Comparison of ENCODE assay signal across 22 cellular contexts in the genomic region with DNA sequence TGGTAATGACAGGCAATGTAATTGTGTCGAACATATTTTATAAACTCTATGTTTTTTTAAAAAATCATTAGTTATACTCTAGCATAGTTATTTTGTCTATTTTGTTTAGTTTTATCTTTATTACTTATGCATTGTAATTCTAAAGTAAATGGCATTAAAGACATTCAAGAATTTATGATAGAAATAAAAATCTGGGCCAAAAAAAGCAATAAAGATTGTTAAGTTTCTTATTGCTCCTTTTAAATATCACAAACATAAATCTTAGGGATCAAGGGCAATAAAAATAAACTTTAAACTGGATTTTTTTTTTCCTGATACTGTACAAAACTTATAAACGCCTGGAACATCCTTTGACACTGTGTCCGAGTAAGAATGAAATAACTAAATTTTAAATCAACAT.
DNase-seq lines count a peak whose midpoint lies in the region; ATAC-seq, FAIRE-seq and TF ChIP-seq lines count a peak whose summit lies in the region.
"Had no signal": no experiment of that assay in that cellular context is flagged by ENCODE, and none has a peak within 500 bp of the region (broad histone marks: within the 10 kb centered on the region; RNA-seq: fewer than 3 reads in every experiment).

No MANE protein-coding gene starts in this region.

- no peaks in the 10 kb centered on the region for H3K27me3 ChIP-seq in hepatocyte
- no peaks in the 10 kb centered on the region for H3K27me3 ChIP-seq in esophagus muscularis mucosa

- CTCF ChIA-PET in HEK293T (lab: Yijun Ruan, JAX), result no interaction called here

- no peaks in the 10 kb centered on the region for H3K4me1 Mint-ChIP-seq in nephron
- H3K4me1 Mint-ChIP-seq: CD4-positive, CD25-positive, alpha-beta regulatory T cell; H9 had no signal

- H3K36me3 ChIP-seq in hepatocyte (replicated peaks; ENCODE audit: insufficient read depth, low read depth) (no peaks in the 10 kb centered on the region), esophagus muscularis mucosa (no peaks in the 10 kb centered on the region)

- H3K4me3 ChIP-seq in hepatocyte, result no peak overlapping the region
- no peak overlapping the region for H3K4me3 ChIP-seq in esophagus muscularis mucosa
- H3K4me3 ChIP-seq: A549, GM12878, GM23248 had no signal

- H3K27ac Mint-ChIP-seq in nephron, result peak overlapping the region; percentile 36 to 77 (median 65)
- H3K27ac Mint-ChIP-seq: CD4-positive, CD25-positive, alpha-beta regulatory T cell; CD8-positive, alpha-beta T cell; H9; HFFc6 had no signal

- H3K4me1 ChIP-seq in hepatocyte (ENCODE audit: insufficient read depth) (no peaks in the 10 kb centered on the region), esophagus muscularis mucosa (no peaks in the 10 kb centered on the region)
- H3K4me1 ChIP-seq: A549, Caco-2 had no signal

- no peak overlapping the region for H3K4me3 Mint-ChIP-seq in nephron
- H3K4me3 Mint-ChIP-seq: CD4-positive, CD25-positive, alpha-beta regulatory T cell; CD8-positive, alpha-beta T cell; H9; HFFc6 had no signal

- H3K27ac ChIP-seq in hepatocyte, result no peak overlapping the region
- H3K27ac ChIP-seq in esophagus muscularis mucosa (replicated peaks in 1 of 4), result no peak overlapping the region
- H3K27ac ChIP-seq: 22Rv1, A549, GM23248 had no signal

- no peak for ATAC-seq in omental fat pad (ENCODE audit: low FRiP score)
- ATAC-seq: A549; CD8-positive, alpha-beta T cell; GM12878; HCT116 had no signal

- TF ChIP-seq POLR2A in esophagus muscularis mucosa (IDR thresholded peaks at IDR 0.05; ENCODE audit: low read depth), result no peak

- H3K36me3 Mint-ChIP-seq in nephron (ENCODE audit: low read depth), result no peaks in the 10 kb centered on the region
- H3K36me3 Mint-ChIP-seq: CD4-positive, CD25-positive, alpha-beta regulatory T cell; CD8-positive, alpha-beta T cell had no signal

- intact Hi-C loops in esophagus muscularis mucosa (cut with DNase I), result no loop called here

- no peak for TF ChIP-seq EP300 in esophagus muscularis mucosa (IDR thresholded peaks at IDR 0.05)

- H3K4me2 ChIP-seq in hepatocyte, result peak overlapping the region; percentile 10
- H3K4me2 ChIP-seq: A549 had no signal

- peak; percentile 44 for FAIRE-seq in A204.1 (lab: Jason Lieb, UNC)
- FAIRE-seq: A549, GM12878, GM19239 had no signal

- no peaks in the 10 kb centered on the region for H3K9me2 ChIP-seq in hepatocyte (replicated peaks; ENCODE audit: insufficient read depth)

- TF ChIP-seq CTCF in hepatocyte (IDR thresholded peaks at IDR 0.05; ENCODE audit: poor library complexity), result no peak
- no peak for TF ChIP-seq CTCF in nephron (IDR thresholded peaks at IDR 0.05; ENCODE audit: unreplicated experiment in 3 of 3)
- TF ChIP-seq CTCF in esophagus muscularis mucosa (IDR thresholded peaks at IDR 0.05), result no peak
- no peak for TF ChIP-seq CTCF in omental fat pad (IDR thresholded peaks at IDR 0.05)

- no peaks in the 10 kb centered on the region for H4K20me1 ChIP-seq in hepatocyte (ENCODE audit: insufficient read depth, poor library complexity, severe bottlenecking)

- POLR2A ChIA-PET in HEK293T (lab: Yijun Ruan, JAX), result no interaction called here

- peaks cover 19% of the 10 kb centered on the region for H3K9me3 Mint-ChIP-seq in nephron

- no peak for DNase-seq in HEK293T (ENCODE audit: extremely low spot score)
- no peak for DNase-seq in hepatocyte (ENCODE audit: low spot score)
- no peak for DNase-seq in esophagus muscularis mucosa (ENCODE audit: extremely low spot score)
- no peak for DNase-seq in omental fat pad (ENCODE audit: low spot score)
- DNase-seq in dermis blood vessel endothelial cell, result no peak
- DNase-seq: C1 segment of cervical spinal cord; Caco-2; CD4-positive, CD25-positive, alpha-beta regulatory T cell; CD8-positive, alpha-beta T cell; DMS153; DND-41; GDM1; GM23248; H9; HFFc6 had no signal

- 67% methylated on average over 3 of the region's 3 CpGs for WGBS in hepatocyte (ENCODE audit: low lambda C conversion rate, missing lambda C conversion rate)
- 79% methylated on average over 3 of the region's 3 CpGs for WGBS in esophagus muscularis mucosa

- no peaks in the 10 kb centered on the region for H3K9me3 ChIP-seq in hepatocyte (ENCODE audit: low read depth)
- peaks cover 0 to 3% (median 0%) of the 10 kb centered on the region in 4 donors for H3K9me3 ChIP-seq in esophagus muscularis mucosa
- H3K9me3 ChIP-seq: A549, Caco-2 had no signal

- no peak overlapping the region for H2AFZ ChIP-seq in hepatocyte
- H2AFZ ChIP-seq: GM23248 had no signal

- H3K27me3 Mint-ChIP-seq in nephron (ENCODE audit: low read depth), result no peaks in the 10 kb centered on the region
- H3K27me3 Mint-ChIP-seq: CD4-positive, CD25-positive, alpha-beta regulatory T cell had no signal

- no peaks in the 10 kb centered on the region for H3K79me2 ChIP-seq in hepatocyte

TF ChIP-seq in HEK293T, 16 proteins besides CTCF, POLR2A, EP300 and RAD21:
- TF ChIP-seq, protein P1, sequence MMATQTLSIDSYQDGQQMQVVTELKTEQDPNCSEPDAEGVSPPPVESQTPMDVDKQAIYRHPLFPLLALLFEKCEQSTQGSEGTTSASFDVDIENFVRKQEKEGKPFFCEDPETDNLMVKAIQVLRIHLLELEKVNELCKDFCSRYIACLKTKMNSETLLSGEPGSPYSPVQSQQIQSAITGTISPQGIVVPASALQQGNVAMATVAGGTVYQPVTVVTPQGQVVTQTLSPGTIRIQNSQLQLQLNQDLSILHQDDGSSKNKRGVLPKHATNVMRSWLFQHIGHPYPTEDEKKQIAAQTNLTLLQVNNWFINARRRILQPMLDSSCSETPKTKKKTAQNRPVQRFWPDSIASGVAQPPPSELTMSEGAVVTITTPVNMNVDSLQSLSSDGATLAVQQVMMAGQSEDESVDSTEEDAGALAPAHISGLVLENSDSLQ (IDR thresholded peaks at IDR 0.05), result peak; percentile 82
- no peak for TF ChIP-seq NFRKB (IDR thresholded peaks at IDR 0.05)
- TF ChIP-seq FOXA1 (IDR thresholded peaks at IDR 0.05), result no peak
- peak; percentile 57; the same call in 1 of the 2 replicates for TF ChIP-seq ZNF384 (IDR thresholded peaks at IDR 0.05)
- no peak for TF ChIP-seq ELF4 (IDR thresholded peaks at IDR 0.05)
- TF ChIP-seq FOXK2 (IDR thresholded peaks at IDR 0.05), result no peak
- TF ChIP-seq FOXM1 (IDR thresholded peaks at IDR 0.05; ENCODE audit: borderline replicate concordance), result no peak
